In genomic region chr1:221625026-221625425, GRCh38 we compare ENCODE assay signal across 1 cellular context.
TF ChIP-seq lines count a peak whose summit lies in the region.

No MANE protein-coding gene starts in this region.

TF ChIP-seq in GM23338, 12 proteins besides CTCF, POLR2A, EP300 and RAD21 (continued from another document):
- TF ChIP-seq ZNF462 (CRISPR knock-in tag; IDR thresholded peaks at IDR 0.05): no peak
- TF ChIP-seq EZH2phosphoT487 (IDR thresholded peaks at IDR 0.05; ENCODE audit: unreplicated experiment): no peak
- no peak for TF ChIP-seq POLR2AphosphoS5 (IDR thresholded peaks at IDR 0.05; ENCODE audit: low read depth)
